9 cellular contexts compared by ENCODE assay signal in the genomic region with DNA sequence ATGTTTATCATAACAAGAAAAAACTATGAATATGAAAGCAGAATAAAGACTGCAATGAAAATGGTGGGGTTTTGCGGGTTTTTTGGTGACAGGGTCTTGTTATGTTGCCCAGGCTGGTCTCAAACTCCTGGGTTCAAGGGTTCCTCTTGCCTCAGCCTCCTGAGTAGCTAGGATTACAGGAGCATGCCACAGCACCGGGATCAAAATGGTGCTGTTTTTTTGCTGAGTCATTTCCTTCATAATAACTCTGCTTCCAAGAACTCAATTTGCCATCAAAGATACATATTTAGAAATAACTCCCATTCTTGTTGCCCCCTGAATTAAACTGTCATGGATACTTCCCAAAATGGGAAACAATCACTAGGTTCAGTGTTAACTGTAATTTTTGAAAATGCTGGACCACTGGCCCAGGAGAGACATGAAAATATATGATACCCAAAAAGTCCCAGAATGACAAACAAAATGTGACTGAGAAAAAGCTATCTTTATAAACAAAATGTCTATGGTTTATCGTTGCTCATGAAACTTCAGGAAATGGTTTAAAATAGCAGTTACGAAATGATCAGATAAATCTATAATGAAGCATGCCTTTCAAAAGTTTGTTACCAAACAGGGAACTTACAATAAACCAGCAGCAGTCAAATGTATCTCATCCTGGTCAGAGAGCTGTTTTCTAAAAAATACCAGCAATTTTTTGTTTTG. TPM values are rescaled to one million over a fixed set of nuclear protein-coding genes. Genes with fewer than 3 reads are reported as not detected.
DNase-seq lines count a peak whose midpoint lies in the region; ATAC-seq and TF ChIP-seq lines count a peak whose summit lies in the region.
"Had no signal": no experiment of that assay in that cellular context is flagged by ENCODE, and none has a peak within 500 bp of the region (broad histone marks: within the 10 kb centered on the region; RNA-seq: fewer than 3 reads in every experiment).

No MANE protein-coding gene starts in this region.

- H3K27ac ChIP-seq in left ventricle myocardium inferior (replicated peaks) (peak overlapping the region; percentile 69), iPS-18a (ENCODE audit: low read length) (peak overlapping the region; percentile 42), upper lobe of right lung (peak overlapping the region; percentile 68)

- H3K27ac Mint-ChIP-seq in activated CD4-positive, alpha-beta memory T cell treated with anti-CD3 and anti-CD28 coated beads, Interleukin-2, amount 10 ng/mL, durations not matched to agents 7 days and 5 days: peak overlapping the region; percentile 91

- no peak overlapping the region for H3K9ac ChIP-seq in iPS-18a (ENCODE audit: low read length)

- no peak for DNase-seq in left ventricle myocardium inferior
- no peak for DNase-seq in Right ventricle myocardium superior
- peak; percentile 19 for DNase-seq in activated CD4-positive, alpha-beta memory T cell treated with anti-CD3 and anti-CD28 coated beads, Interleukin-2, amount 10 ng/mL, durations not matched to agents 7 days and 5 days
- no peak for DNase-seq in upper lobe of right lung
- DNase-seq in NCI-H146 treated with DMSO at 0.1 percent for 48 hours (lab: John Stamatoyannopoulos, UW; ENCODE audit: unreplicated experiment): no peak
- no peak for DNase-seq in C1 segment of cervical spinal cord (lab: John Stamatoyannopoulos, UW)
- DNase-seq: aorta had no signal

- peaks cover 40% of the 10 kb centered on the region for H3K36me3 Mint-ChIP-seq in activated CD4-positive, alpha-beta memory T cell treated with anti-CD3 and anti-CD28 coated beads, Interleukin-2, amount 10 ng/mL, durations not matched to agents 7 days and 5 days (ENCODE audit: low read depth)

- H3K9me3 ChIP-seq in left ventricle myocardium inferior (replicated peaks) (no peaks in the 10 kb centered on the region), iPS-18a (ENCODE audit: control insufficient read depth, low read depth, low read length) (no peaks in the 10 kb centered on the region), upper lobe of right lung (no peaks in the 10 kb centered on the region)

- intact Hi-C loops in left ventricle myocardium inferior (cut with micrococcal nuclease): no loop called here
- intact Hi-C loops in Right ventricle myocardium superior (cut with DNase I): no loop called here
- intact Hi-C loops in upper lobe of right lung (cut with DNase I): no loop called here

- H3K4me3 Mint-ChIP-seq in activated CD4-positive, alpha-beta memory T cell treated with anti-CD3 and anti-CD28 coated beads, Interleukin-2, amount 10 ng/mL, durations not matched to agents 7 days and 5 days: peak overlapping the region; percentile 54

- H3K36me3 ChIP-seq in left ventricle myocardium inferior (no peaks in the 10 kb centered on the region), iPS-18a (ENCODE audit: control insufficient read depth, low read depth, low read length) (no peaks in the 10 kb centered on the region), upper lobe of right lung (no peaks in the 10 kb centered on the region)

- H3K4me3 ChIP-seq in left ventricle myocardium inferior (no peak overlapping the region), iPS-18a (ENCODE audit: low read length) (no peak overlapping the region), upper lobe of right lung (no peak overlapping the region)

- TF ChIP-seq CTCF in left ventricle myocardium inferior (IDR thresholded peaks at IDR 0.05; ENCODE audit: borderline replicate concordance) (no peak), upper lobe of right lung (IDR thresholded peaks at IDR 0.05) (no peak)

- peaks cover 56% of the 10 kb centered on the region for H3K4me1 Mint-ChIP-seq in activated CD4-positive, alpha-beta memory T cell treated with anti-CD3 and anti-CD28 coated beads, Interleukin-2, amount 10 ng/mL, durations not matched to agents 7 days and 5 days

- H3K9me3 Mint-ChIP-seq in activated CD4-positive, alpha-beta memory T cell treated with anti-CD3 and anti-CD28 coated beads, Interleukin-2, amount 10 ng/mL, durations not matched to agents 7 days and 5 days: peaks cover 3% of the 10 kb centered on the region

- H3K27me3 Mint-ChIP-seq in activated CD4-positive, alpha-beta memory T cell treated with anti-CD3 and anti-CD28 coated beads, Interleukin-2, amount 10 ng/mL, durations not matched to agents 7 days and 5 days: no peaks in the 10 kb centered on the region

- peaks cover 60% of the 10 kb centered on the region for H3K4me1 ChIP-seq in left ventricle myocardium inferior
- H3K4me1 ChIP-seq in iPS-18a (ENCODE audit: control insufficient read depth, low read depth, low read length): peaks cover 7% of the 10 kb centered on the region
- peaks cover 25% of the 10 kb centered on the region for H3K4me1 ChIP-seq in upper lobe of right lung

- no peak for ATAC-seq in Right ventricle myocardium superior (ENCODE audit: poor library complexity)
- ATAC-seq in upper lobe of right lung: no peak
- ATAC-seq in GM19467 (IDR thresholded peaks at IDR 0.05; ENCODE audit: unreplicated experiment): no peak

- POLR2A ChIA-PET in activated CD4-positive, alpha-beta memory T cell treated with anti-CD3 and anti-CD28 coated beads, Interleukin-2, amount 10 ng/mL, durations not matched to agents 7 days and 5 days (lab: Charles Lee): interaction anchor here (0.8 to 3.8 kb wide), 8 partner anchors 8 to 223 kb away, joined by 3 to 42 read pairs (median 4); partner anchors contain the start of genes BLTP3A, ILRUN, SNRPC and TAF11

- CTCF ChIA-PET in activated CD4-positive, alpha-beta memory T cell treated with anti-CD3 and anti-CD28 coated beads, Interleukin-2, amount 10 ng/mL, durations not matched to agents 7 days and 5 days (lab: Charles Lee): interaction anchor here (0.7 to 1.1 kb wide), 2 partner anchors 8 to 16 kb away, joined by 4 to 5 read pairs; no protein-coding TSS in a partner anchor

- H3K27me3 ChIP-seq in left ventricle myocardium inferior (ENCODE audit: low read depth) (no peaks in the 10 kb centered on the region), iPS-18a (ENCODE audit: control insufficient read depth, insufficient read depth, low read length) (no peaks in the 10 kb centered on the region), upper lobe of right lung (no peaks in the 10 kb centered on the region)

RNA-seq across cellular contexts. Expression of gene ILRUN, which starts 32.1 kb away (rescaled TPM):
- total RNA-seq in left ventricle myocardium inferior (132 TPM), Right ventricle myocardium superior (132 TPM), upper lobe of right lung (101 TPM)
- 10 to 100 TPM; 85.3 to 86.6 TPM for total RNA-seq in activated CD4-positive, alpha-beta memory T cell treated with anti-CD3 and anti-CD28 coated beads, Interleukin-2, amount 10 ng/mL, durations not matched to agents 7 days and 5 days
